In genomic region chr1:39798859-39799769, GRCh38 we compare ENCODE assay signal across 8 cellular contexts. TPM values are rescaled to one million over a fixed set of nuclear protein-coding genes. Genes with fewer than 3 reads are reported as not detected.
A peak's percentile ranks its signal among the peaks of the same experiment; 100 is the strongest.
DNase-seq lines count a peak whose midpoint lies in the region; ATAC-seq lines count a peak whose summit lies in the region.
"Not testable (repeated sequence)": the region's sequence is repeated elsewhere in the genome, so short reads cannot be mapped to it uniquely, and the experiment has no call there.

No MANE protein-coding gene starts in this region.

- H3K9me3 ChIP-seq in esophagus (ENCODE audit: control insufficient read depth in 2 of 2, insufficient read depth in 1 of 2, low read depth in 1 of 2, low read length in 1 of 2); naive thymus-derived CD4-positive, alpha-beta T cell (ENCODE audit: control insufficient read depth in 2 of 3, low read length in 3 of 3): not testable (repeated sequence)

- POLR2A ChIA-PET in naive thymus-derived CD4-positive, alpha-beta T cell (lab: Charles Lee): interaction anchor here (0.6 to 1.5 kb wide), 5 partner anchors 10 to 1852 kb away, joined by 3 to 6 read pairs (median 4); partner anchors contain the start of gene PPIE

- not testable (repeated sequence) for H3K36me3 ChIP-seq in esophagus (ENCODE audit: control insufficient read depth in 2 of 2, insufficient read depth in 2 of 2, low read length in 1 of 2); naive thymus-derived CD4-positive, alpha-beta T cell (ENCODE audit: control insufficient read depth in 2 of 3, insufficient read depth in 3 of 3, low read length in 3 of 3)

- H3K9me3 Mint-ChIP-seq in naive thymus-derived CD4-positive, alpha-beta T cell: not testable (repeated sequence)

- H3K27me3 ChIP-seq in esophagus (ENCODE audit: control insufficient read depth in 1 of 2, insufficient read depth in 2 of 2, low read length in 2 of 2); naive thymus-derived CD4-positive, alpha-beta T cell (ENCODE audit: control insufficient read depth in 2 of 2, insufficient read depth in 2 of 2, low read length in 2 of 2): not testable (repeated sequence)

- ATAC-seq in GM21515 (IDR thresholded peaks at IDR 0.05; ENCODE audit: unreplicated experiment) (peak; percentile 87), HG03571 (IDR thresholded peaks at IDR 0.05; ENCODE audit: unreplicated experiment) (peak; percentile 87)
- ATAC-seq in naive thymus-derived CD4-positive, alpha-beta T cell: peak; percentile 47

- intact Hi-C loops in naive thymus-derived CD4-positive, alpha-beta T cell (cut with micrococcal nuclease): loop anchor here (1.0 kb wide), 2 partner anchors 79 to 193 kb away; no protein-coding TSS in a partner anchor

- not testable (repeated sequence) for H3K27me3 Mint-ChIP-seq in naive thymus-derived CD4-positive, alpha-beta T cell

- H3K36me3 Mint-ChIP-seq in naive thymus-derived CD4-positive, alpha-beta T cell: not testable (repeated sequence)

- H3K27ac ChIP-seq in esophagus (ENCODE audit: low read depth in 2 of 2, low read length in 1 of 2): peak overlapping the region; percentile 70 to 71
- H3K27ac ChIP-seq in naive thymus-derived CD4-positive, alpha-beta T cell (ENCODE audit: low read depth, low read length): peak overlapping the region; percentile 22

- H3K4me3 Mint-ChIP-seq in naive thymus-derived CD4-positive, alpha-beta T cell: peak overlapping the region; percentile 42 to 76 (median 73)

- WGBS in esophagus, 2 donors: 45 to 55% methylated on average over 22 of the region's 26 CpGs

- CTCF ChIA-PET in naive thymus-derived CD4-positive, alpha-beta T cell (lab: Charles Lee): interaction anchor here (0.5 to 2.4 kb wide), 10 partner anchors 10 to 211 kb away, joined by 3 to 11 read pairs (median 4); partner anchors contain the start of gene BMP8B

- H3K4me1 ChIP-seq in esophagus (ENCODE audit: control insufficient read depth in 2 of 2, insufficient read depth in 2 of 2, low read length in 1 of 2); naive thymus-derived CD4-positive, alpha-beta T cell (ENCODE audit: control insufficient read depth in 2 of 2, insufficient read depth in 2 of 2, low read length in 2 of 2): not testable (repeated sequence)

- DNase-seq in ELR (ENCODE audit: low read depth) (peak; percentile 78), OCI-M1 (lab: John Stamatoyannopoulos, UW) (peak; percentile 97)
- peak; percentile 85 for DNase-seq in activated CD8-positive, alpha-beta memory T cell treated with anti-CD3 and anti-CD28 coated beads, Interleukin-2, amount 50 U/mL, for 48 hours
- peak in 8 of 9 donors; percentile 71 to 85 (median 78) for DNase-seq in naive thymus-derived CD4-positive, alpha-beta T cell
- peak; percentile 83 to 88 for DNase-seq in stimulated activated CD8-positive, alpha-beta memory T cell treated with anti-CD3 and anti-CD28 coated beads, Interleukin-7, amount 100 ng/mL, for 4 hours (ENCODE audit: low read depth in 2 of 2)

- H3K27ac Mint-ChIP-seq in naive thymus-derived CD4-positive, alpha-beta T cell: peak overlapping the region; percentile 38 to 94 (median 87)

- H3K4me1 Mint-ChIP-seq in naive thymus-derived CD4-positive, alpha-beta T cell: peaks cover 0 to 17% (median 11%) of the 10 kb centered on the region in 7 donors

- not testable (repeated sequence) for H3K4me3 ChIP-seq in esophagus (ENCODE audit: low read depth in 1 of 2, low read length in 2 of 2)
- H3K4me3 ChIP-seq in naive thymus-derived CD4-positive, alpha-beta T cell (ENCODE audit: low read length): peak overlapping the region; percentile 48

RNA-seq across cellular contexts. Expression of gene BMP8B, which starts 10.4 kb away (rescaled TPM):
- polyA plus RNA-seq in esophagus: under 1 TPM; 0.12 to 0.36 TPM
- 1 to 10 TPM in 1 of 5 experiments, under 1 TPM in 4; 0.16 to 1.4 (median 0.17) TPM for total RNA-seq in naive thymus-derived CD4-positive, alpha-beta T cell
- polyA plus RNA-seq in naive thymus-derived CD4-positive, alpha-beta T cell: under 1 TPM; 0.05 to 0.09 TPM

RNA-seq across cellular contexts. Expression of gene OXCT2, which starts 28.0 kb away (rescaled TPM):
- polyA plus RNA-seq in esophagus: under 1 TPM; 0.25 to 0.28 TPM
- under 1 TPM in 4 of 5 experiments, not detected in 1; 0.19 to 0.53 (median 0.26) TPM for total RNA-seq in naive thymus-derived CD4-positive, alpha-beta T cell
- not detected for polyA plus RNA-seq in naive thymus-derived CD4-positive, alpha-beta T cell
